8 cellular contexts compared by ENCODE assay signal in the genomic region with DNA sequence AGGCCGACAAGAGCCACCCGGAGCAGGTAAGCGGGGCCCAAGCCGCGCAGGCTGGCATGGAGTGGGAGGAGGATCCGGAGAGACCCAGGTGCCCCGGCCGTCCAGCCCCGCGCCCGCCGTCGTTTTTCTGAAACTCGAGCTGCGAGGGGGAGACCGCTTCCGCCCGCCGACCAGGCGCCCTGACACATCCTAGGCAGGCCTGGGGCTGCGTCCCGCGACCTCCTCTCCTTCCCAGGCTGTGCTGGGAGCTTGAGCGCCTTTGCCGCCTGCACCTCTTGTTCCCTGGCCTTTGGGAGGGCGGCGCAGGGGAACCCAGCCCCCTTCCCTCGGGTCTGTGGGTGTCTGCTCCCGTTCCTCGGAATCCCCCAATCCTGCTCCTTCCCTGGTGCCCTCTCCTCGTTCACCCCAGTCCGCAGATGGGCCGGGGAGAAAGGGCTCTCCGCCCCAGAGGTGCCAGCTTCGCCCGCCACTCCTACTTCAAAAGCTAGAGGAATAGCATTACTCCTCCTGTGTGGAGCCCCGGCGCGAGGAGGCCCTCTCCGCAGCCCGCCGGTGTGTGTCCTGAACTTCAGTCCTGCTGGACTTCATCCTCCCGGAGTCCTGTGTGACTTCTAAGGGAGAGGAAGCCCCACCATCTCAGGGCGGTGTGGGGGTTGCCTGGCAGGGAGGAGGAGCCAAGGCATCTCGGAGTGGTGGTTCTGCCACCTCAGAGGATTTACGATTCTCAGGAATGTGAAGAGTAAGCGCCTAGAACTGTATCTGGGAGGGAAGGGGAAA. TPM values are rescaled to one million over a fixed set of nuclear protein-coding genes. Genes with fewer than 3 reads are reported as not detected.
DNase-seq lines count a peak whose midpoint lies in the region; ATAC-seq and TF ChIP-seq lines count a peak whose summit lies in the region.

No MANE protein-coding gene starts in this region.

- intact Hi-C loops in MCF 10A (cut with micrococcal nuclease), result loop anchor here (2.0 kb wide), 1 partner anchor 211 kb away; no protein-coding TSS in a partner anchor
- intact Hi-C loops in lower leg skin (cut with DNase I; ENCODE audit: low total_unique reads), result loop anchor here (10.0 kb wide), 1 partner anchor 115 kb away; no protein-coding TSS in a partner anchor

- BruUV-seq in MCF 10A (replicated peaks; lab: Mats Ljungman, UMichigan), result no TSS peak

- H3K9ac ChIP-seq in subcutaneous abdominal adipose tissue (ENCODE audit: low read length in 5 of 5), result peak overlapping the region in 4 of 5 donors; percentile 73 to 87 (median 82)

- peak overlapping the region; percentile 98 for H3K4me3 ChIP-seq in lower leg skin (ENCODE audit: low read depth, poor library complexity, severe bottlenecking)
- H3K4me3 ChIP-seq in subcutaneous abdominal adipose tissue (ENCODE audit: low read depth in 1 of 5, low read length in 5 of 5), result peak overlapping the region; percentile 74 to 90 (median 80)

- H3K9me3 Mint-ChIP-seq in MCF 10A (ENCODE audit: unreplicated experiment), result no peaks in the 10 kb centered on the region

- H3K4me1 Mint-ChIP-seq in MCF 10A (ENCODE audit: insufficient read depth, unreplicated experiment), result peaks cover 34% of the 10 kb centered on the region

- CTCF ChIA-PET in RWPE1 (lab: Yijun Ruan, JAX) (interaction anchor here (0.7 to 2.2 kb wide), 5 partner anchors 10 to 42 kb away, joined by 4 to 23 read pairs (median 10); a partner anchor contains a TSS), MCF 10A (lab: Yijun Ruan, JAX) (interaction anchor here (0.6 to 3.2 kb wide), 9 partner anchors 10 to 324 kb away, joined by 3 to 30 read pairs (median 4); a partner anchor contains a TSS)

- H3K36me3 Mint-ChIP-seq in MCF 10A (ENCODE audit: insufficient read depth, unreplicated experiment), result no peaks in the 10 kb centered on the region

- H3K27me3 ChIP-seq in subcutaneous abdominal adipose tissue (ENCODE audit: control insufficient read depth in 5 of 5, insufficient read depth in 4 of 5, low read length in 5 of 5), result no peaks in the 10 kb centered on the region

- H3K9me3 ChIP-seq in subcutaneous abdominal adipose tissue (ENCODE audit: control insufficient read depth in 5 of 5, low read length in 5 of 5), result no peaks in the 10 kb centered on the region

- H3K27me3 Mint-ChIP-seq in MCF 10A (ENCODE audit: insufficient read depth, unreplicated experiment), result no peaks in the 10 kb centered on the region

- peak; percentile 5 for ATAC-seq in HG02588 (IDR thresholded peaks at IDR 0.05; ENCODE audit: unreplicated experiment)

- no peaks in the 10 kb centered on the region for H3K36me3 ChIP-seq in subcutaneous abdominal adipose tissue (ENCODE audit: control insufficient read depth in 5 of 5, insufficient read depth in 5 of 5, low read length in 5 of 5)

- DNase-seq in Daoy (ENCODE audit: low read depth) (peak; percentile 56), RWPE1 (ENCODE audit: low spot score) (no peak), MCF 10A (ENCODE audit: unreplicated experiment) (no peak), lower leg skin (ENCODE audit: low spot score in 2 of 2) (no peak), SKM-1 treated with dmso at 0.1 percent for 144 hours (lab: John Stamatoyannopoulos, UW; ENCODE audit: unreplicated experiment) (no peak), COLO829 (ENCODE audit: low spot score) (no peak)

- no peak for TF ChIP-seq POLR2A in lower leg skin (IDR thresholded peaks at IDR 0.05)

- peaks cover 6 to 71% (median 55%) of the 10 kb centered on the region in 5 donors for H3K4me1 ChIP-seq in subcutaneous abdominal adipose tissue (ENCODE audit: control insufficient read depth in 5 of 5, insufficient read depth in 5 of 5, low read length in 5 of 5)

- WGBS in lower leg skin, 2 donors, result 6 to 11% methylated on average over 23 to 37 of the region's 47 CpGs

- H3K27ac Mint-ChIP-seq in MCF 10A (ENCODE audit: low read depth, unreplicated experiment), result peak overlapping the region; percentile 55

- peak overlapping the region; percentile 81 for H3K27ac ChIP-seq in RWPE1
- peak overlapping the region; percentile 37 for H3K27ac ChIP-seq in subcutaneous abdominal adipose tissue (ENCODE audit: low read depth, low read length)

- peak overlapping the region; percentile 88 for H3K4me3 Mint-ChIP-seq in MCF 10A (ENCODE audit: unreplicated experiment)

- no peak for TF ChIP-seq CTCF in RWPE1 (conservative IDR thresholded peaks at IDR 0.05; ENCODE audit: low read depth)
- no peak for TF ChIP-seq CTCF in MCF 10A (IDR thresholded peaks at IDR 0.05; ENCODE audit: unreplicated experiment)
- no peak for TF ChIP-seq CTCF in lower leg skin (IDR thresholded peaks at IDR 0.05)

- POLR2A ChIA-PET in RWPE1 (lab: Yijun Ruan, JAX; ENCODE audit: low non-redundant PET) (interaction anchor here (1.1 to 2.1 kb wide), 5 partner anchors 9 to 27 kb away, joined by 6 to 8 read pairs (median 7); a partner anchor contains a TSS), MCF 10A (lab: Yijun Ruan, JAX) (interaction anchor here (0.6 to 3.6 kb wide), 15 partner anchors 10 to 316 kb away, joined by 3 to 31 read pairs (median 5); a partner anchor contains a TSS)

RNA-seq across cellular contexts. Expression of a gene that starts 1.0 kb away (rescaled TPM):
- total RNA-seq in Daoy (2014; rRNA removed; shearing (Covaris generic)), result 38.1 and 44.8 TPM in 2 replicates
- total RNA-seq in MCF 10A (2022) (23.9 and 25.3 TPM in 2 replicates), lower leg skin (10 to 100 TPM; 47.6 to 67.7 (median 58.6) TPM)

RNA-seq across cellular contexts. Expression of a gene that starts 12.4 kb away (rescaled TPM):
- total RNA-seq in Daoy (2014; rRNA removed; shearing (Covaris generic)), result not detected in 2 replicates
- not detected in 2 replicates for total RNA-seq in MCF 10A (2022)
- 1 to 10 TPM in 1 of 4 donors, under 1 TPM in 1, not detected in 2; 0.57 to 1.7 TPM for total RNA-seq in lower leg skin

RNA-seq across cellular contexts. Expression of a gene that starts 26.7 kb away (rescaled TPM):
- total RNA-seq in Daoy (2014; rRNA removed; shearing (Covaris generic)), result 30.0 and 31.1 TPM in 2 replicates
- 58.1 and 64.8 TPM in 2 replicates for total RNA-seq in MCF 10A (2022)
- 10 to 100 TPM; 14.3 to 26.6 (median 18.1) TPM for total RNA-seq in lower leg skin

RNA-seq across cellular contexts. Expression of a gene that starts 36.7 kb away (rescaled TPM):
- not detected in 2 replicates for total RNA-seq in Daoy (2014; rRNA removed; shearing (Covaris generic))
- total RNA-seq in MCF 10A (2022) (not detected in 2 replicates), lower leg skin (under 1 TPM in 2 of 4 donors, not detected in 2; 0.13 to 0.27 TPM)
